ENCODE assay signal across 17 cellular contexts in the genomic region with DNA sequence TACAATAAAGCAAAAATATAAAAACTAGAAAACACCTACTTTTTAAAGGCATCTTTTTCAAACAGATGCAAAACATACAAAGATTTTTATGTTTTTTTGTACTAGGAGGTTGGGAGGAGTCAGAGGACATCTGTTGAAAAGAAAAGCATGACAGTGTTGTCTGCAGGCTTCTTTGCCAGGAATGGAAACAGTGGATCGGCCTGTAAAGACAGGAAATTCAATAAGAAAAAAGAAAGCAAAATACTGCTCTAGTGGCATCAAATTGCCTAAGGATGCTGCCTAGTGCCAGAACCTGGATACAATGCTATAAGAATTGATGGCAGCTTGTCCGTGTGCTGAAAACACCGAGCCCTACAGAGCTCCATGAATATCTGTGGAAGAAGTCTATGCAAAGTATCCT.
DNase-seq lines count a peak whose midpoint lies in the region; TF ChIP-seq lines count a peak whose summit lies in the region.
"Had no signal": no experiment of that assay in that cellular context is flagged by ENCODE, and none has a peak within 500 bp of the region (broad histone marks: within the 10 kb centered on the region; RNA-seq: fewer than 3 reads in every experiment).

No MANE protein-coding gene starts in this region.

- no peaks in the 10 kb centered on the region for H3K36me3 ChIP-seq in smooth muscle cell (ENCODE audit: low read depth)
- H3K36me3 ChIP-seq: right lobe of liver, uterus had no signal

- H3K9me3 ChIP-seq in smooth muscle cell (replicated peaks; ENCODE audit: low read depth): no peaks in the 10 kb centered on the region
- H3K9me3 ChIP-seq: right lobe of liver, uterus had no signal

- no peaks in the 10 kb centered on the region for H3K4me1 ChIP-seq in smooth muscle cell (ENCODE audit: low read depth)
- H3K4me1 ChIP-seq: BLaER1, right lobe of liver, uterus had no signal

- no peak overlapping the region for H3K4me2 ChIP-seq in smooth muscle cell
- H3K4me2 ChIP-seq: BLaER1 had no signal

- TF ChIP-seq CTCF in dorsolateral prefrontal cortex (IDR thresholded peaks at IDR 0.05 in 54 of 56, conservative IDR thresholded peaks at IDR 0.05 in 2 of 56; ENCODE audit: low read depth in 1 of 56, partially characterized antibody in 56 of 56): no peak
- TF ChIP-seq CTCF in smooth muscle cell (IDR thresholded peaks at IDR 0.05; ENCODE audit: borderline replicate concordance, insufficient read depth, poor library complexity, severe bottlenecking): no peak

- H2AFZ ChIP-seq in smooth muscle cell (ENCODE audit: low read depth): no peak overlapping the region

- H4K20me1 ChIP-seq in smooth muscle cell (ENCODE audit: low read depth): peaks cover 8% of the 10 kb centered on the region

- H3K9ac ChIP-seq in smooth muscle cell (ENCODE audit: low read depth): no peak overlapping the region
- H3K9ac ChIP-seq: BLaER1 had no signal

- H3F3A ChIP-seq in smooth muscle cell (ENCODE audit: low read depth): no peaks in the 10 kb centered on the region

- peak overlapping the region in 54 of 59 donors; percentile 2 to 86 (median 71) for H3K27ac ChIP-seq in dorsolateral prefrontal cortex
- H3K27ac ChIP-seq in layer of hippocampus (ENCODE audit: low read depth, low read length): peak overlapping the region; percentile 60
- no peak overlapping the region for H3K27ac ChIP-seq in smooth muscle cell (ENCODE audit: low read depth)
- H3K27ac ChIP-seq: BLaER1, right lobe of liver, uterus had no signal

- H3K27me3 ChIP-seq in dorsolateral prefrontal cortex: no peaks in the 10 kb centered on the region
- H3K27me3 ChIP-seq in layer of hippocampus (ENCODE audit: control insufficient read depth, insufficient read depth, low read length): no peaks in the 10 kb centered on the region
- no peaks in the 10 kb centered on the region for H3K27me3 ChIP-seq in smooth muscle cell (ENCODE audit: low read depth)
- H3K27me3 ChIP-seq: BLaER1, right lobe of liver, uterus had no signal

- intact Hi-C loops in dorsolateral prefrontal cortex (cut with DNase I) (no loop called here), posterior vena cava (cut with DNase I) (no loop called here)

- DNase-seq in LHCN-M2 (ENCODE audit: low read depth) (peak; percentile 18), dorsolateral prefrontal cortex (no peak), superior temporal gyrus (ENCODE audit: extremely low spot score) (peak; percentile 78), posterior vena cava (ENCODE audit: low spot score) (no peak), SHP77 (lab: John Stamatoyannopoulos, UW) (no peak), smooth muscle cell (lab: John Stamatoyannopoulos, UW; ENCODE audit: unreplicated experiment) (no peak)
- DNase-seq: activated CD8-positive, alpha-beta T cell treated with anti-CD3 and anti-CD28 coated beads for 36 hours; activated T-cell treated with anti-CD3 and anti-CD28 coated beads, Interleukin-2, amount 50 U/mL, for 24 hours; Calu3; effector CD8-positive, alpha-beta T cell; H9; left colon; right lobe of liver; Right ventricle myocardium superior; uterus had no signal

- H3K79me2 ChIP-seq in smooth muscle cell (ENCODE audit: low read depth): peaks cover 3% of the 10 kb centered on the region

- H3K4me3 ChIP-seq in dorsolateral prefrontal cortex (peak overlapping the region in 44 of 59 donors; percentile 2 to 57 (median 28)), smooth muscle cell (no peak overlapping the region)
- H3K4me3 ChIP-seq: BLaER1, right lobe of liver, uterus had no signal

- 83% methylated on average over 3 of the region's 3 CpGs for WGBS in smooth muscle cell (ENCODE audit: low lambda C conversion rate)

Comparison
In these comparisons a context has a peak if more than half of its experiments do, and no peak if none do; other contexts are left out.
1. DNase-seq: peak in LHCN-M2 (single experiment) and superior temporal gyrus (single experiment); none in dorsolateral prefrontal cortex (0 of 10), posterior vena cava (single experiment), SHP77 (0 of 2) and smooth muscle cell (single experiment).